9 cellular contexts compared by ENCODE assay signal in the genomic region with DNA sequence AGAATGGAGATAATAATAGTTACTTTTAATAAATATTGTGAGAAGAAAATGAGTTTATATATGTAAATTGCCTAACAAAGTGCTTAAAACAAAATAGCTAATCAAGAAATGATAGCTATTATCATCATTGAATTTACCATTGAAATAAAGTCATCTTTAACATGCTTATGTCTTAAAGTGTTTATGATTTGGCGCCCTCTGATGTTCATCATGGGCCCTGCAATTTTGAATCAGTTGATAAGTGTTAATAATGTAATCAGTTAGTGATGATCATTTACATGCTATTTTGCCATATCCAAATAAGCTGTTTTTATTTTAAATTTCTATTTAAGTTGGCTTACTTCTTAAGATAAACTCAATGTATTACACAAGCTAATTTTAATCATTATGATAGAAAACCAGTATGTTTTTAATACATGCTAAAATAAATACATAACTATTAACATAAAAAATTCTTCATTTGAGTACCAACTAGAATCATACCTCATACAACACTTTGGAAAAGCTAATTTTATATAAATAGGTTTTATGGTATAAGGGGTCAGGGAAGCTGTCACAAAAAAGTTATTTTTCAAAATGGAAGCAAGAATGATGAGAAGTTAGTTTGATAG. TPM values are rescaled to one million over a fixed set of nuclear protein-coding genes. Genes with fewer than 3 reads are reported as not detected.
A peak's percentile ranks its signal among the peaks of the same experiment; 100 is the strongest.
DNase-seq lines count a peak whose midpoint lies in the region; ATAC-seq and TF ChIP-seq lines count a peak whose summit lies in the region.
"Had no signal": no experiment of that assay in that cellular context is flagged by ENCODE, and none has a peak within 500 bp of the region (broad histone marks: within the 10 kb centered on the region; RNA-seq: fewer than 3 reads in every experiment).

No MANE protein-coding gene starts in this region.

- intact Hi-C loops in sciatic nerve (cut with DNase I), result loop anchor here (5.0 kb wide), 1 partner anchor 247 kb away; no protein-coding TSS in a partner anchor

- H3K79me2 ChIP-seq in DND-41 (ENCODE audit: insufficient read depth, low read length), result no peaks in the 10 kb centered on the region

- H3K4me1 Mint-ChIP-seq in stimulated activated effector memory CD8-positive, alpha-beta T cell treated with anti-CD3 and anti-CD28 coated beads, Interleukin-12 subunit alpha, Interleukin-12 subunit beta, amount 100 ng/mL, for 72 hours, result no peaks in the 10 kb centered on the region

- ATAC-seq in DND-41 (ENCODE audit: insufficient read depth, low read depth), result no peak
- ATAC-seq in HG02623 (IDR thresholded peaks at IDR 0.05; ENCODE audit: unreplicated experiment), result peak; percentile 47
- ATAC-seq in sciatic nerve, result no peak
- no peak for ATAC-seq in stimulated activated effector memory CD8-positive, alpha-beta T cell treated with anti-CD3 and anti-CD28 coated beads, Interleukin-12 subunit alpha, Interleukin-12 subunit beta, amount 100 ng/mL, for 72 hours

- H3K9ac ChIP-seq in DND-41 (ENCODE audit: low read depth, low read length), result no peak overlapping the region

- no peak overlapping the region for H3K27ac Mint-ChIP-seq in stimulated activated effector memory CD8-positive, alpha-beta T cell treated with anti-CD3 and anti-CD28 coated beads, Interleukin-12 subunit alpha, Interleukin-12 subunit beta, amount 100 ng/mL, for 72 hours

- no peak overlapping the region for H3K27ac ChIP-seq in DND-41 (ENCODE audit: low read length)
- H3K27ac ChIP-seq: SJSA1 had no signal

- H3K4me1 ChIP-seq in DND-41 (ENCODE audit: insufficient read depth, low read length), result no peaks in the 10 kb centered on the region
- H3K4me1 ChIP-seq: SJSA1 had no signal

- H4K20me1 ChIP-seq in DND-41 (ENCODE audit: insufficient read depth, low read length), result no peaks in the 10 kb centered on the region

- no peak overlapping the region for H3K4me2 ChIP-seq in DND-41 (ENCODE audit: insufficient read depth, low read length)

- H2AFZ ChIP-seq in DND-41 (ENCODE audit: low read depth, low read length), result no peak overlapping the region

- peak; percentile 86 for TF ChIP-seq CTCF in DND-41 (IDR thresholded peaks at IDR 0.05; ENCODE audit: borderline replicate concordance, extremely low read depth, low read length, poor library complexity, severe bottlenecking)

- peaks cover 27% of the 10 kb centered on the region for H3K9me3 Mint-ChIP-seq in stimulated activated effector memory CD8-positive, alpha-beta T cell treated with anti-CD3 and anti-CD28 coated beads, Interleukin-12 subunit alpha, Interleukin-12 subunit beta, amount 100 ng/mL, for 72 hours

- H3K4me3 Mint-ChIP-seq in stimulated activated effector memory CD8-positive, alpha-beta T cell treated with anti-CD3 and anti-CD28 coated beads, Interleukin-12 subunit alpha, Interleukin-12 subunit beta, amount 100 ng/mL, for 72 hours, result no peak overlapping the region

- no peak overlapping the region for H3K4me3 ChIP-seq in DND-41 (ENCODE audit: low read depth in 1 of 2, low read length in 2 of 2)
- H3K4me3 ChIP-seq: SJSA1 had no signal

- DNase-seq in DND-41 (peak; percentile 50), NCI-H460 (ENCODE audit: extremely low read depth, low read depth) (peak; percentile 39), activated T-cell treated with anti-CD3 and anti-CD28 coated beads for 48 hours (ENCODE audit: low read depth) (peak; percentile 4), germinal center (ENCODE audit: low spot score) (peak; percentile 10), sciatic nerve (ENCODE audit: low spot score) (peak; percentile 77), 8988T (no peak)
- no peak for DNase-seq in stimulated activated effector memory CD8-positive, alpha-beta T cell treated with anti-CD3 and anti-CD28 coated beads, Interleukin-12 subunit alpha, Interleukin-12 subunit beta, amount 100 ng/mL, for 72 hours (ENCODE audit: low spot score in 2 of 2)

- H3K36me3 Mint-ChIP-seq in stimulated activated effector memory CD8-positive, alpha-beta T cell treated with anti-CD3 and anti-CD28 coated beads, Interleukin-12 subunit alpha, Interleukin-12 subunit beta, amount 100 ng/mL, for 72 hours, result no peaks in the 10 kb centered on the region

- H3K36me3 ChIP-seq in DND-41 (ENCODE audit: insufficient read depth, low read length), result no peaks in the 10 kb centered on the region
- H3K36me3 ChIP-seq: SJSA1 had no signal

- H3K9me3 ChIP-seq in DND-41 (ENCODE audit: insufficient read depth, low read length, severe bottlenecking), result peaks cover 9% of the 10 kb centered on the region

- H3K27me3 ChIP-seq in DND-41 (ENCODE audit: insufficient read depth, low read length, poor library complexity), result no peaks in the 10 kb centered on the region
- H3K27me3 ChIP-seq: SJSA1 had no signal

RNA-seq across cellular contexts. Expression of a gene that starts 39.2 kb away (rescaled TPM):
- 96.1 and 107 TPM in 2 replicates for total RNA-seq in NCI-H460 (2014; rRNA removed; shearing (Covaris generic))
- 108 and 143 TPM in 2 replicates for polyA plus RNA-seq in NCI-H460 (2014; cell fraction: nucleus; rRNA removed)
- total RNA-seq in sciatic nerve, result 38.1 TPM

Comparison
In these comparisons a context has a peak if more than half of its experiments do, and no peak if none do; other contexts are left out.
1. DNase-seq: peak in DND-41 (single experiment), NCI-H460 (single experiment), activated T-cell treated with anti-CD3 and anti-CD28 coated beads for 48 hours (single experiment), germinal center (single experiment) and sciatic nerve (single experiment); none in 8988T (single experiment) and stimulated activated effector memory CD8-positive, alpha-beta T cell treated with anti-CD3 and anti-CD28 coated beads, Interleukin-12 subunit alpha, Interleukin-12 subunit beta, amount 100 ng/mL, for 72 hours (0 of 2).